22 cellular contexts compared by ENCODE assay signal in the genomic region with DNA sequence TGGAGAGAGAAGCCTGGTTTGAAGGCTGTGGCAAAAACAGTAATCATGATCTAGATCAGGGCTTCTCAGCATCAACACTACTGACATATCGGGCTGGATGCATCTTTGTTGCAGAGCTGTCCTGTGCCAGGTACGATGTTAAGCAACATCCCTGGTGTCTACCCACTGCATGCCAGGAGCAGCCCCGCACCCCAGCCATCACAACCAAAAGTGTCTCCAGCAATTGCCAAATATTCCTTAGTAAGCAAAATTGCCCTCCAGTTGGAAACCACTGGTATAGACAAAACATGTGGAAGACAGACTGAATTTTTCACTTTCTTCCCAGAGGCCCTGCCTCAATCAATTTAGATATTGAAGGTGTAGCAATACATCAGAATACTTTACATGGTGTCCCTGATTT.
DNase-seq lines count a peak whose midpoint lies in the region; ATAC-seq, FAIRE-seq and TF ChIP-seq lines count a peak whose summit lies in the region.
"Had no signal": no experiment of that assay in that cellular context is flagged by ENCODE, and none has a peak within 500 bp of the region (broad histone marks: within the 10 kb centered on the region; RNA-seq: fewer than 3 reads in every experiment).

No MANE protein-coding gene starts in this region.

- intact Hi-C loops in K562 (cut with micrococcal nuclease) = no loop called here
- intact Hi-C loops in HepG2 (cut with micrococcal nuclease; ENCODE audit: unreplicated experiment) = no loop called here
- intact Hi-C loops in breast epithelium (cut with DNase I; ENCODE audit: low total_unique reads) = no loop called here

- H3K4me2 ChIP-seq in A549 (no peak overlapping the region), K562 (ENCODE audit: insufficient read depth, low read length) (no peak overlapping the region), HepG2 (ENCODE audit: low read depth, low read length) (no peak overlapping the region)
- H3K4me2 ChIP-seq: BLaER1 had no signal

- TF ChIP-seq POLR2A in A549 (IDR thresholded peaks at IDR 0.05; ENCODE audit: low read length) (no peak), K562 (conservative IDR thresholded peaks at IDR 0.05) (no peak), HepG2 (IDR thresholded peaks at IDR 0.05; ENCODE audit: insufficient read depth in 1 of 2, low read depth in 2 of 2, low read length in 2 of 2) (no peak), breast epithelium (IDR thresholded peaks at IDR 0.05) (no peak)

- in situ Hi-C loops in K562 (cut with MboI) (no loop called here), HepG2 (cut with HindIII; ENCODE audit: extremely low pct_ligation_motif_present, low pct_unique_long_range_greater_than_20kb) (no loop called here)

- FAIRE-seq in A549 (lab: Jason Lieb, UNC) (no peak), K562 (lab: Jason Lieb, UNC) (no peak), HepG2 (lab: Jason Lieb, UNC) (no peak)
- FAIRE-seq: D721Med, G401.6, GM12891, GM19239 had no signal

- no peak for ATAC-seq in A549
- ATAC-seq in K562 = no peak
- no peak for ATAC-seq in HepG2
- no peak for ATAC-seq in HG02642 (IDR thresholded peaks at IDR 0.05; ENCODE audit: poor library complexity, unreplicated experiment)
- no peak for ATAC-seq in GM18867 (IDR thresholded peaks at IDR 0.05; ENCODE audit: unreplicated experiment)

- TF ChIP-seq RAD21 in A549 (conservative IDR thresholded peaks at IDR 0.05 in 1 of 2, IDR thresholded peaks at IDR 0.05 in 1 of 2) (no peak), K562 (CRISPR knock-in tag; conservative IDR thresholded peaks at IDR 0.05 in 1 of 2, IDR thresholded peaks at IDR 0.05 in 1 of 2) (no peak), HepG2 (CRISPR knock-in tag; IDR thresholded peaks at IDR 0.05) (no peak)

- H2AFZ ChIP-seq in K562 (ENCODE audit: low read depth, low read length) (no peak overlapping the region), HepG2 (ENCODE audit: low read length) (no peak overlapping the region)

- DNase-seq in A549 (ENCODE audit: low read depth in 1 of 2, low spot score in 1 of 2) = no peak
- no peak for DNase-seq in K562 (ENCODE audit: extremely low read depth in 1 of 4, low spot score in 3 of 4)
- DNase-seq in HepG2 (ENCODE audit: low spot score) = no peak
- DNase-seq in breast epithelium (ENCODE audit: low spot score in 2 of 2) = no peak
- DNase-seq: ACHN; BE2C; C1 segment of cervical spinal cord; Calu3; CD4-positive, alpha-beta memory T cell; CD4-positive, CD25-positive, alpha-beta regulatory T cell; CD8-positive, alpha-beta memory T cell; COR-L47; DMS79 treated with DMSO at 0.1 percent for 48 hours; GF-D8 had no signal

- H3K27me3 ChIP-seq in K562 (ENCODE audit: control insufficient read depth in 2 of 2, insufficient read depth in 2 of 2, low read length in 2 of 2) = peaks cover 0 to 11% of the 10 kb centered on the region in 2 experiments; a peak in 3 of 5 replicates
- H3K27me3 ChIP-seq in HepG2 (ENCODE audit: control insufficient read depth in 1 of 2, insufficient read depth in 2 of 2, low read length in 2 of 2) = peaks cover 0 to 3% of the 10 kb centered on the region in 2 experiments; a peak in 1 of 5 replicates
- H3K27me3 ChIP-seq in breast epithelium = no peaks in the 10 kb centered on the region
- H3K27me3 ChIP-seq: BE2C, BLaER1 had no signal

- H3K27ac ChIP-seq in A549 = no peak overlapping the region
- H3K27ac ChIP-seq in K562 (ENCODE audit: extremely low read depth, low read depth, low read length) = no peak overlapping the region
- no peak overlapping the region for H3K27ac ChIP-seq in HepG2 (ENCODE audit: extremely low read length, insufficient read depth, low read length)
- no peak overlapping the region for H3K27ac ChIP-seq in breast epithelium
- H3K27ac ChIP-seq: 22Rv1, BLaER1 had no signal

- no TSS peak for BruUV-seq in K562 (replicated peaks; lab: Mats Ljungman, UMichigan)
- no TSS peak for BruUV-seq in HepG2 (replicated peaks; lab: Mats Ljungman, UMichigan)

- no peak for TF ChIP-seq CTCF in A549 (IDR thresholded peaks at IDR 0.05)
- no peak for TF ChIP-seq CTCF in K562 (IDR thresholded peaks at IDR 0.05 in 2 of 3, conservative IDR thresholded peaks at IDR 0.05 in 1 of 3; ENCODE audit: insufficient read depth in 2 of 3, low read depth in 1 of 3, low read length in 3 of 3)
- TF ChIP-seq CTCF in HepG2 (CRISPR knock-in tag; IDR thresholded peaks at IDR 0.05) = no peak
- no peak for TF ChIP-seq CTCF in breast epithelium (IDR thresholded peaks at IDR 0.05)

- no peaks in the 10 kb centered on the region for H3K9me1 ChIP-seq in K562 (ENCODE audit: control insufficient read depth, insufficient read depth, low read length)

- H3K36me3 ChIP-seq in K562 (ENCODE audit: control insufficient read depth, insufficient read depth, low read length) (no peaks in the 10 kb centered on the region), HepG2 (replicated peaks in 1 of 2; ENCODE audit: control insufficient read depth in 1 of 2, insufficient read depth in 2 of 2, low read length in 2 of 2) (no peaks in the 10 kb centered on the region), breast epithelium (no peaks in the 10 kb centered on the region)
- H3K36me3 ChIP-seq: BE2C, BLaER1 had no signal

- H3K79me2 ChIP-seq in K562 (ENCODE audit: control insufficient read depth, insufficient read depth, low read length) = no peaks in the 10 kb centered on the region
- H3K79me2 ChIP-seq in HepG2 (ENCODE audit: insufficient read depth, low read length) = no peaks in the 10 kb centered on the region

- H4K20me1 ChIP-seq in K562 (replicated peaks; ENCODE audit: control insufficient read depth, insufficient read depth, low read length) = no peaks in the 10 kb centered on the region
- H4K20me1 ChIP-seq in HepG2 (ENCODE audit: insufficient read depth, low read length) = no peaks in the 10 kb centered on the region
- H4K20me1 ChIP-seq: BLaER1 had no signal

- no peak for TF ChIP-seq EP300 in A549 (IDR thresholded peaks at IDR 0.05)
- TF ChIP-seq EP300 in K562 (IDR thresholded peaks at IDR 0.05; ENCODE audit: low read length) = no peak
- no peak for TF ChIP-seq EP300 in HepG2 (IDR thresholded peaks at IDR 0.05; ENCODE audit: low read depth in 2 of 2, low read length in 2 of 2)
- no peak for TF ChIP-seq EP300 in HepG2 (CRISPR knock-in tag; IDR thresholded peaks at IDR 0.05; ENCODE audit: borderline replicate concordance)

- H3K4me1 ChIP-seq in A549 (no peaks in the 10 kb centered on the region), K562 (replicated peaks in 1 of 2; ENCODE audit: control insufficient read depth in 2 of 2, insufficient read depth in 2 of 2, low read length in 2 of 2) (no peaks in the 10 kb centered on the region), HepG2 (ENCODE audit: insufficient read depth, low read length) (no peaks in the 10 kb centered on the region), breast epithelium (no peaks in the 10 kb centered on the region)
- H3K4me1 ChIP-seq: BE2C, BLaER1 had no signal

- 9% methylated on average over 3 of the region's 3 CpGs for WGBS in A549 (ENCODE audit: missing lambda C conversion rate)
- 0% methylated on average over 3 of the region's 3 CpGs for WGBS in K562 (ENCODE audit: insufficient coverage, low coverage, missing lambda C conversion rate)
- 0% methylated on average over 2 of the region's 3 CpGs for WGBS in HepG2 (ENCODE audit: low lambda C conversion rate)

- H3K4me3 ChIP-seq in A549 (no peak overlapping the region), K562 (no peak overlapping the region), HepG2 (replicated peaks in 1 of 3; ENCODE audit: insufficient read depth in 1 of 3, low read depth in 2 of 3, low read length in 3 of 3) (no peak overlapping the region), breast epithelium (no peak overlapping the region)
- H3K4me3 ChIP-seq: BLaER1 had no signal

- CTCF ChIA-PET in A549 (lab: Yijun Ruan, JAX) (no interaction called here), K562 (lab: Yijun Ruan, JAX; ENCODE audit: low intra/inter-chr PET ratio) (no interaction called here), HepG2 (lab: Yijun Ruan, JAX; ENCODE audit: low intra/inter-chr PET ratio, low total read pairs) (no interaction called here)

- H3K9me3 ChIP-seq in A549 (no peaks in the 10 kb centered on the region), K562 (replicated peaks; ENCODE audit: control insufficient read depth, insufficient read depth, low read depth, low read length) (no peaks in the 10 kb centered on the region), HepG2 (ENCODE audit: low read length) (no peaks in the 10 kb centered on the region), breast epithelium (no peaks in the 10 kb centered on the region)
- H3K9me3 ChIP-seq: BE2C, BLaER1 had no signal

- POLR2A ChIA-PET in A549 (lab: Yijun Ruan, JAX) = no interaction called here
- POLR2A ChIA-PET in K562 (lab: Yijun Ruan, JAX) = no interaction called here
- POLR2A ChIA-PET in HepG2 (lab: Yijun Ruan, JAX) = no interaction called here

- no peak overlapping the region for H3K9ac ChIP-seq in K562 (ENCODE audit: insufficient read depth in 1 of 2, low read depth in 2 of 2, low read length in 2 of 2)
- H3K9ac ChIP-seq in HepG2 (ENCODE audit: insufficient read depth, low read depth, low read length) = no peak overlapping the region
- H3K9ac ChIP-seq: BLaER1 had no signal

TF ChIP-seq in A549, 52 proteins besides CTCF, POLR2A, EP300 and RAD21:
- TF ChIP-seq NFE2L2 (conservative IDR thresholded peaks at IDR 0.05; ENCODE audit: low read length) (no peak), MAFK (IDR thresholded peaks at IDR 0.05; ENCODE audit: partially characterized antibody) (peak; percentile 53)

TF ChIP-seq in K562, 482 proteins besides CTCF, POLR2A, EP300 and RAD21 (continues in another document):
- TF ChIP-seq SMARCA4 (IDR thresholded peaks at IDR 0.05) = no peak
- peak; percentile 55 for TF ChIP-seq ZNF316 (IDR thresholded peaks at IDR 0.05)

TF ChIP-seq in HepG2, 621 proteins besides CTCF, POLR2A, EP300 and RAD21:
- no peak for TF ChIP-seq JDP2 (CRISPR knock-in tag; IDR thresholded peaks at IDR 0.05; ENCODE audit: borderline replicate concordance)
- TF ChIP-seq MAFK (conservative IDR thresholded peaks at IDR 0.05 in 1 of 2, IDR thresholded peaks at IDR 0.05 in 1 of 2; ENCODE audit: low read length in 2 of 2) = peak; percentile 93
- TF ChIP-seq MAFF (IDR thresholded peaks at IDR 0.05; ENCODE audit: low read depth, low read length) = peak; percentile 93
- no peak for TF ChIP-seq XBP1 (CRISPR knock-in tag; IDR thresholded peaks at IDR 0.05)
TF ChIP-seq in HepG2: peak in this region for 2.
